In genomic region chr22:19974935-19975706, GRCh38 we compare ENCODE assay signal across 1 cellular context.
A peak's percentile ranks its signal among the peaks of the same experiment; 100 is the strongest.
TF ChIP-seq lines count a peak whose summit lies in the region.

No MANE protein-coding gene starts in this region.

TF ChIP-seq in HEK293, 187 proteins besides CTCF, POLR2A, EP300 and RAD21 (continued from another document and continues in another):
- TF ChIP-seq ZNF518A (tag by site-specific recombination; conservative IDR thresholded peaks at IDR 0.05; ENCODE audit: low read depth) (no peak), HIC1 (tag by site-specific recombination; IDR thresholded peaks at IDR 0.05) (peak; percentile 29; the same call in 1 of the 2 replicates), KLF17 (tag by site-specific recombination; IDR thresholded peaks at IDR 0.05) (0 out of 2 replicates have a peak, but pooled peaks have one; percentile 19), BCL11A (tag by site-specific recombination; IDR thresholded peaks at IDR 0.05; ENCODE audit: low read depth) (no peak), ZBTB44 (tag by site-specific recombination; IDR thresholded peaks at IDR 0.05) (no peak), KLF1 (tag by site-specific recombination; IDR thresholded peaks at IDR 0.05) (no peak), KLF9 (tag by site-specific recombination; IDR thresholded peaks at IDR 0.05; ENCODE audit: low read depth) (no peak), ZNF138 (tag by site-specific recombination; IDR thresholded peaks at IDR 0.05; ENCODE audit: borderline replicate concordance) (no peak), ZNF423 (tag by site-specific recombination; IDR thresholded peaks at IDR 0.05) (no peak), KLF7 (tag by site-specific recombination; IDR thresholded peaks at IDR 0.05; ENCODE audit: borderline replicate concordance) (no peak), SP2 (tag by site-specific recombination; IDR thresholded peaks at IDR 0.05) (peak; percentile 53), ZNF155 (tag by site-specific recombination; IDR thresholded peaks at IDR 0.05) (no peak), ZNF174 (tag by site-specific recombination; IDR thresholded peaks at IDR 0.05) (no peak), ZNF148 (tag by site-specific recombination; IDR thresholded peaks at IDR 0.05; ENCODE audit: borderline replicate concordance) (no peak), ZNF558 (tag by site-specific recombination; IDR thresholded peaks at IDR 0.05) (no peak), ZSCAN4 (tag by site-specific recombination; IDR thresholded peaks at IDR 0.05) (no peak), ZNF473 (tag by site-specific recombination; IDR thresholded peaks at IDR 0.05) (no peak), ZNF555 (tag by site-specific recombination; conservative IDR thresholded peaks at IDR 0.05) (no peak), PATZ1 (tag by site-specific recombination; IDR thresholded peaks at IDR 0.05) (peak; percentile 51; the same call in 1 of the 2 replicates), ZNF266 (tag by site-specific recombination; IDR thresholded peaks at IDR 0.05; ENCODE audit: low read depth) (no peak), OSR2 (tag by site-specific recombination; IDR thresholded peaks at IDR 0.05) (no peak), ZNF664 (tag by site-specific recombination; IDR thresholded peaks at IDR 0.05) (no peak), ZNF366 (tag by site-specific recombination; conservative IDR thresholded peaks at IDR 0.05) (no peak), PBX3 (CRISPR knock-in tag; IDR thresholded peaks at IDR 0.05) (no peak), ZSCAN16 (tag by site-specific recombination; IDR thresholded peaks at IDR 0.05) (no peak), ZNF670 (tag by site-specific recombination; IDR thresholded peaks at IDR 0.05; ENCODE audit: low read depth) (no peak), ZIC2 (tag by site-specific recombination; IDR thresholded peaks at IDR 0.05) (peak; percentile 100), AEBP2 (tag by site-specific recombination; IDR thresholded peaks at IDR 0.05; ENCODE audit: borderline replicate concordance) (no peak), ZNF704 (tag by site-specific recombination; IDR thresholded peaks at IDR 0.05) (no peak), RBAK (tag by site-specific recombination; IDR thresholded peaks at IDR 0.05) (no peak), TRIM28 (IDR thresholded peaks at IDR 0.05; ENCODE audit: borderline replicate concordance, low read length) (no peak), ZNF24 (tag by site-specific recombination; IDR thresholded peaks at IDR 0.05) (no peak), GLI2 (tag by site-specific recombination; IDR thresholded peaks at IDR 0.05; ENCODE audit: borderline replicate concordance, low read depth) (no peak), ZNF292 (tag by site-specific recombination; IDR thresholded peaks at IDR 0.05; ENCODE audit: borderline replicate concordance, low read depth) (no peak), ZNF623 (tag by site-specific recombination; IDR thresholded peaks at IDR 0.05) (no peak), EGR2 (tag by site-specific recombination; IDR thresholded peaks at IDR 0.05; ENCODE audit: low read depth) (peak; percentile 37; the same call in 1 of the 2 replicates), SETDB1 (IDR thresholded peaks at IDR 0.05; ENCODE audit: insufficient read length, low read length) (no peak), ZNF544 (tag by site-specific recombination; IDR thresholded peaks at IDR 0.05) (no peak)
